9 cellular contexts compared by ENCODE assay signal in genomic region chr11:124876818-124877630, GRCh38. TPM values are rescaled to one million over a fixed set of nuclear protein-coding genes. Genes with fewer than 3 reads are reported as not detected.
A peak's percentile ranks its signal among the peaks of the same experiment; 100 is the strongest.
DNase-seq lines count a peak whose midpoint lies in the region; ATAC-seq, FAIRE-seq and TF ChIP-seq lines count a peak whose summit lies in the region.
"Had no signal": no experiment of that assay in that cellular context is flagged by ENCODE, and none has a peak within 500 bp of the region (broad histone marks: within the 10 kb centered on the region; RNA-seq: fewer than 3 reads in every experiment).

No MANE protein-coding gene starts in this region.

- H3K4me1 Mint-ChIP-seq in activated naive CD8-positive, alpha-beta T cell treated with anti-CD3 and anti-CD28 coated beads, Interleukin-2, amount 50 U/mL, for 24 hours = peaks cover 14% of the 10 kb centered on the region

- H3K27me3 ChIP-seq in subcutaneous abdominal adipose tissue (ENCODE audit: control insufficient read depth in 5 of 5, insufficient read depth in 4 of 5, low read length in 5 of 5) = peaks cover 8 to 19% (median 17%) of the 10 kb centered on the region in 5 donors

- H3K27ac Mint-ChIP-seq in activated naive CD8-positive, alpha-beta T cell treated with anti-CD3 and anti-CD28 coated beads, Interleukin-2, amount 50 U/mL, for 24 hours = peak overlapping the region; percentile 78

- peak; percentile 35 for DNase-seq in NCI-H2227 (lab: John Stamatoyannopoulos, UW; ENCODE audit: unreplicated experiment)
- no peak for DNase-seq in NCI-H2227 treated with DMSO at 0.1 percent for 48 hours (lab: John Stamatoyannopoulos, UW)
- no peak for DNase-seq in activated naive CD8-positive, alpha-beta T cell treated with anti-CD3 and anti-CD28 coated beads, Interleukin-2, amount 50 U/mL, for 24 hours
- DNase-seq in kidney = no peak
- DNase-seq in NCI-H510A treated with DMSO at 0.1 percent for 48 hours (lab: John Stamatoyannopoulos, UW) = no peak

- H3K4me3 ChIP-seq in kidney (ENCODE audit: low read length in 2 of 2) = peak overlapping the region in 1 of 2 donors; percentile 73
- peak overlapping the region; percentile 59 to 77 (median 74) for H3K4me3 ChIP-seq in subcutaneous abdominal adipose tissue (ENCODE audit: low read depth in 1 of 5, low read length in 5 of 5)

- H3K36me3 ChIP-seq in kidney (ENCODE audit: control insufficient read depth in 1 of 2, insufficient read depth in 2 of 2, low read length in 2 of 2) (no peaks in the 10 kb centered on the region), subcutaneous abdominal adipose tissue (ENCODE audit: control insufficient read depth in 5 of 5, insufficient read depth in 5 of 5, low read length in 5 of 5) (no peaks in the 10 kb centered on the region)

- H3K4me1 ChIP-seq in kidney (ENCODE audit: control insufficient read depth in 1 of 2, insufficient read depth in 1 of 2, low read depth in 1 of 2, low read length in 2 of 2) (peaks cover 4 to 5% of the 10 kb centered on the region in 2 donors), subcutaneous abdominal adipose tissue (ENCODE audit: control insufficient read depth in 5 of 5, insufficient read depth in 5 of 5, low read length in 5 of 5) (peaks cover 2 to 53% (median 32%) of the 10 kb centered on the region in 5 donors)

- TF ChIP-seq CTCF in kidney (IDR thresholded peaks at IDR 0.05; ENCODE audit: borderline replicate concordance, extremely low read depth, insufficient read depth) = no peak

- peak overlapping the region; percentile 80 to 96 for H3K27ac ChIP-seq in kidney (ENCODE audit: low read depth in 2 of 2, low read length in 2 of 2)
- peak overlapping the region; percentile 91 for H3K27ac ChIP-seq in subcutaneous abdominal adipose tissue (ENCODE audit: low read depth, low read length)

- peaks cover 27% of the 10 kb centered on the region for H3K27me3 Mint-ChIP-seq in activated naive CD8-positive, alpha-beta T cell treated with anti-CD3 and anti-CD28 coated beads, Interleukin-2, amount 50 U/mL, for 24 hours

- H3K9me3 ChIP-seq in kidney (ENCODE audit: control insufficient read depth in 1 of 2, low read length in 2 of 2) (no peaks in the 10 kb centered on the region), subcutaneous abdominal adipose tissue (ENCODE audit: control insufficient read depth in 5 of 5, low read length in 5 of 5) (no peaks in the 10 kb centered on the region)

- no peak for FAIRE-seq in kidney (lab: Jason Lieb, UNC)

- peak overlapping the region in 1 of 2 donors; percentile 7 for H3K9ac ChIP-seq in kidney (ENCODE audit: low read length in 2 of 2)
- peak overlapping the region in 3 of 5 donors; percentile 26 to 88 (median 79) for H3K9ac ChIP-seq in subcutaneous abdominal adipose tissue (ENCODE audit: low read length in 5 of 5)

- ATAC-seq in activated naive CD8-positive, alpha-beta T cell treated with anti-CD3 and anti-CD28 coated beads, Interleukin-2, amount 50 U/mL, for 24 hours = no peak
- no peak for ATAC-seq in GM19328 (IDR thresholded peaks at IDR 0.05; ENCODE audit: unreplicated experiment)
- no peak for ATAC-seq in HG02610 (IDR thresholded peaks at IDR 0.05; ENCODE audit: unreplicated experiment)

- intact Hi-C loops in kidney (cut with DNase I) = no loop called here

- H3K9me3 Mint-ChIP-seq in activated naive CD8-positive, alpha-beta T cell treated with anti-CD3 and anti-CD28 coated beads, Interleukin-2, amount 50 U/mL, for 24 hours = no peaks in the 10 kb centered on the region

- H3K4me3 Mint-ChIP-seq in activated naive CD8-positive, alpha-beta T cell treated with anti-CD3 and anti-CD28 coated beads, Interleukin-2, amount 50 U/mL, for 24 hours = peak overlapping the region; percentile 81

- H3K36me3 Mint-ChIP-seq in activated naive CD8-positive, alpha-beta T cell treated with anti-CD3 and anti-CD28 coated beads, Interleukin-2, amount 50 U/mL, for 24 hours (ENCODE audit: low read depth) = no peaks in the 10 kb centered on the region

RNA-seq across cellular contexts. Expression of gene ROBO3, which starts 11.8 kb away (rescaled TPM):
- total RNA-seq in kidney = 12.3 TPM
- 8.7 TPM for polyA plus RNA-seq in kidney (ENCODE audit: insufficient read depth, low read depth, low replicate concordance)

RNA-seq across cellular contexts. Expression of gene ROBO4, which starts 20.6 kb away (rescaled TPM):
- 29.5 TPM for total RNA-seq in kidney
- polyA plus RNA-seq in kidney (ENCODE audit: insufficient read depth, low read depth, low replicate concordance) = 12.8 TPM

RNA-seq across cellular contexts. Expression of gene HEPN1, which starts 42.0 kb away (rescaled TPM):
- not detected for total RNA-seq in kidney
- polyA plus RNA-seq in kidney (ENCODE audit: insufficient read depth, low read depth, low replicate concordance) = not detected

RNA-seq across cellular contexts. Expression of gene HEPACAM, which starts 58.8 kb away (rescaled TPM):
- not detected for total RNA-seq in kidney
- polyA plus RNA-seq in kidney (ENCODE audit: insufficient read depth, low read depth, low replicate concordance) = 0.30 TPM
- total RNA-seq: glomerular endothelial cell had no signal
